1 cellular context compared by ENCODE assay signal in genomic region chr6:81752969-81753708, GRCh38.
TF ChIP-seq lines count a peak whose summit lies in the region.

No MANE protein-coding gene starts in this region.

TF ChIP-seq in HepG2, 621 proteins besides CTCF, POLR2A, EP300 and RAD21 (continued from another document and continues in another):
- TF ChIP-seq IRF9 (CRISPR knock-in tag; IDR thresholded peaks at IDR 0.05; ENCODE audit: borderline replicate concordance) (no peak; the same call in 1 of the 2 replicates), ZSCAN29 (CRISPR knock-in tag; conservative IDR thresholded peaks at IDR 0.05) (peak; percentile 80), MTA3 (CRISPR knock-in tag; IDR thresholded peaks at IDR 0.05) (no peak), CBX5 (CRISPR knock-in tag; IDR thresholded peaks at IDR 0.05; ENCODE audit: borderline replicate concordance) (no peak), ZNF101 (CRISPR knock-in tag; IDR thresholded peaks at IDR 0.05; ENCODE audit: borderline replicate concordance, low read depth) (no peak), ZNF792 (CRISPR knock-in tag; IDR thresholded peaks at IDR 0.05) (peak; percentile 39; the same call in 1 of the 2 replicates), SIN3A (IDR thresholded peaks at IDR 0.05; ENCODE audit: borderline replicate concordance, low read depth, low read length) (peak; percentile 50; the same call in 1 of the 2 replicates), ZNF280B (CRISPR knock-in tag; IDR thresholded peaks at IDR 0.05; ENCODE audit: borderline replicate concordance) (peak; percentile 36; the same call in 1 of the 2 replicates), NCOA2 (CRISPR knock-in tag; IDR thresholded peaks at IDR 0.05) (no peak), TBX2 (CRISPR knock-in tag; IDR thresholded peaks at IDR 0.05; ENCODE audit: borderline replicate concordance) (peak; percentile 31), ZSCAN21 (CRISPR knock-in tag; IDR thresholded peaks at IDR 0.05; ENCODE audit: borderline replicate concordance) (peak; percentile 93), CENPX (CRISPR knock-in tag; IDR thresholded peaks at IDR 0.05) (no peak), ISX (CRISPR knock-in tag; conservative IDR thresholded peaks at IDR 0.05) (peak; percentile 87), ZNF407 (CRISPR knock-in tag; IDR thresholded peaks at IDR 0.05; ENCODE audit: not compliant biosample characterization) (peak; percentile 57), SAFB2 (CRISPR knock-in tag; IDR thresholded peaks at IDR 0.05; ENCODE audit: borderline replicate concordance, low read depth) (no peak), ZIK1 (CRISPR knock-in tag; IDR thresholded peaks at IDR 0.05; ENCODE audit: borderline replicate concordance, low read depth) (peak; percentile 66; the same call in 1 of the 2 replicates), ZFP62 (CRISPR knock-in tag; IDR thresholded peaks at IDR 0.05) (no peak), FOSL1 (CRISPR knock-in tag; IDR thresholded peaks at IDR 0.05; ENCODE audit: borderline replicate concordance) (no peak; the same call in 1 of the 2 replicates), ZBTB49 (CRISPR knock-in tag; IDR thresholded peaks at IDR 0.05; ENCODE audit: borderline replicate concordance) (no peak), PLSCR1 (CRISPR knock-in tag; IDR thresholded peaks at IDR 0.05; ENCODE audit: borderline replicate concordance) (no peak), SOX13 (IDR thresholded peaks at IDR 0.05) (no peak), SOX13 (CRISPR knock-in tag; conservative IDR thresholded peaks at IDR 0.05 in 1 of 2, IDR thresholded peaks at IDR 0.05 in 1 of 2) (peak in 1 of 2 experiments; percentile 57; a peak in 2 of 4 replicates), ZNF709 (CRISPR knock-in tag; IDR thresholded peaks at IDR 0.05) (peak; percentile 95), NR2F2 (IDR thresholded peaks at IDR 0.05; ENCODE audit: borderline replicate concordance, low read depth) (no peak), PHB2 (IDR thresholded peaks at IDR 0.05; ENCODE audit: partially characterized antibody) (no peak), TIGD3 (CRISPR knock-in tag; IDR thresholded peaks at IDR 0.05; ENCODE audit: borderline replicate concordance) (no peak), ZBTB38 (CRISPR knock-in tag; IDR thresholded peaks at IDR 0.05) (no peak), ZNF143 (CRISPR knock-in tag; IDR thresholded peaks at IDR 0.05) (peak; percentile 52; the same call in 1 of the 2 replicates), PAF1 (CRISPR knock-in tag; IDR thresholded peaks at IDR 0.05) (no peak), KIAA2018 (CRISPR knock-in tag; IDR thresholded peaks at IDR 0.05; ENCODE audit: borderline replicate concordance) (no peak), CREM (IDR thresholded peaks at IDR 0.05) (no peak), CREM (CRISPR knock-in tag; IDR thresholded peaks at IDR 0.05) (no peak), TMF1 (CRISPR knock-in tag; IDR thresholded peaks at IDR 0.05; ENCODE audit: low read depth) (peak; percentile 39; the same call in 1 of the 2 replicates)
